ENCODE assay signal across 1 cellular context in genomic region chr14:105336477-105337287, GRCh38.
TF ChIP-seq lines count a peak whose summit lies in the region.

No MANE protein-coding gene starts in this region.

TF ChIP-seq in H1, 55 proteins besides CTCF, POLR2A, EP300 and RAD21:
- TF ChIP-seq BACH1 (IDR thresholded peaks at IDR 0.05; ENCODE audit: low read length) (no peak), KDM1A (IDR thresholded peaks at IDR 0.05; ENCODE audit: borderline replicate concordance, low read length) (peak; percentile 25; the same call in 1 of the 2 replicates)
